In genomic region chr1:53561488-53562115, GRCh38 we compare ENCODE assay signal across 18 cellular contexts.
A peak's percentile ranks its signal among the peaks of the same experiment; 100 is the strongest.
DNase-seq lines count a peak whose midpoint lies in the region; ATAC-seq and TF ChIP-seq lines count a peak whose summit lies in the region.
"Had no signal": no experiment of that assay in that cellular context is flagged by ENCODE, and none has a peak within 500 bp of the region (broad histone marks: within the 10 kb centered on the region; RNA-seq: fewer than 3 reads in every experiment).

No MANE protein-coding gene starts in this region.

- H3K4me3 Mint-ChIP-seq in T-helper 2 cell treated with Interferon-gamma antibody and Interleukin-4, amounts not matched to agents 5 μg/mL and 100 μg/mL, for 36 hours: peak overlapping the region; percentile 64
- H3K4me3 Mint-ChIP-seq in CD8-positive, alpha-beta T cell: peak overlapping the region; percentile 50
- no peak overlapping the region for H3K4me3 Mint-ChIP-seq in WTC11
- no peak overlapping the region for H3K4me3 Mint-ChIP-seq in stimulated activated memory B cell treated with anti-CD40 and anti-IgM and Interleukin-4, amounts not matched to agents 10 μg/mL and 1 μg/mL and 100 μg/mL, for 72 hours
- H3K4me3 Mint-ChIP-seq: activated naive CD4-positive, alpha-beta T cell treated with anti-CD3 and anti-CD28 coated beads, Interleukin-2, amount 10 ng/mL, durations not matched to agents 7 days and 5 days; CD4-positive, CD25-positive, alpha-beta regulatory T cell had no signal

- no peak overlapping the region for H3K4me3 ChIP-seq in CD8-positive, alpha-beta T cell (ENCODE audit: low read depth, low read length)
- H3K4me3 ChIP-seq: colonic mucosa, prostate gland had no signal

- H3K27ac ChIP-seq in CD8-positive, alpha-beta T cell (ENCODE audit: low read depth, low read length): no peak overlapping the region
- H3K27ac ChIP-seq: colonic mucosa had no signal

- TF ChIP-seq CTCF in CD8-positive, alpha-beta T cell (IDR thresholded peaks at IDR 0.05): no peak
- TF ChIP-seq CTCF in WTC11 (IDR thresholded peaks at IDR 0.05): no peak

- H3K36me3 Mint-ChIP-seq in T-helper 2 cell treated with Interferon-gamma antibody and Interleukin-4, amounts not matched to agents 5 μg/mL and 100 μg/mL, for 36 hours (ENCODE audit: low read depth): no peaks in the 10 kb centered on the region
- no peaks in the 10 kb centered on the region for H3K36me3 Mint-ChIP-seq in CD8-positive, alpha-beta T cell
- peaks cover under 1% of the 10 kb centered on the region for H3K36me3 Mint-ChIP-seq in WTC11
- no peaks in the 10 kb centered on the region for H3K36me3 Mint-ChIP-seq in stimulated activated memory B cell treated with anti-CD40 and anti-IgM and Interleukin-4, amounts not matched to agents 10 μg/mL and 1 μg/mL and 100 μg/mL, for 72 hours
- H3K36me3 Mint-ChIP-seq: activated naive CD4-positive, alpha-beta T cell treated with anti-CD3 and anti-CD28 coated beads, Interleukin-2, amount 10 ng/mL, durations not matched to agents 7 days and 5 days; CD4-positive, CD25-positive, alpha-beta regulatory T cell; naive thymus-derived CD8-positive, alpha-beta T cell had no signal

- H3K9me3 ChIP-seq in CD8-positive, alpha-beta T cell (ENCODE audit: low read length): no peaks in the 10 kb centered on the region
- H3K9me3 ChIP-seq: colonic mucosa, prostate gland had no signal

- CTCF ChIA-PET in CD8-positive, alpha-beta T cell (lab: Charles Lee): no interaction called here
- CTCF ChIA-PET in WTC11 (lab: Charles Lee): interaction anchor here (1.1 to 1.5 kb wide), 3 partner anchors 20 to 75 kb away, joined by 3 to 6 read pairs (median 4); no protein-coding TSS in a partner anchor

- no peak overlapping the region for H3K27ac Mint-ChIP-seq in T-helper 2 cell treated with Interferon-gamma antibody and Interleukin-4, amounts not matched to agents 5 μg/mL and 100 μg/mL, for 36 hours
- no peak overlapping the region for H3K27ac Mint-ChIP-seq in CD8-positive, alpha-beta T cell
- H3K27ac Mint-ChIP-seq in WTC11: no peak overlapping the region
- no peak overlapping the region for H3K27ac Mint-ChIP-seq in stimulated activated memory B cell treated with anti-CD40 and anti-IgM and Interleukin-4, amounts not matched to agents 10 μg/mL and 1 μg/mL and 100 μg/mL, for 72 hours
- H3K27ac Mint-ChIP-seq: activated naive CD4-positive, alpha-beta T cell treated with anti-CD3 and anti-CD28 coated beads, Interleukin-2, amount 10 ng/mL, durations not matched to agents 7 days and 5 days; CD4-positive, CD25-positive, alpha-beta regulatory T cell had no signal

- H3K27me3 Mint-ChIP-seq in T-helper 2 cell treated with Interferon-gamma antibody and Interleukin-4, amounts not matched to agents 5 μg/mL and 100 μg/mL, for 36 hours (ENCODE audit: low read depth): peaks cover 33% of the 10 kb centered on the region
- H3K27me3 Mint-ChIP-seq in CD8-positive, alpha-beta T cell (ENCODE audit: low read depth): no peaks in the 10 kb centered on the region
- peaks cover 7% of the 10 kb centered on the region for H3K27me3 Mint-ChIP-seq in WTC11 (ENCODE audit: low read depth)
- H3K27me3 Mint-ChIP-seq in stimulated activated memory B cell treated with anti-CD40 and anti-IgM and Interleukin-4, amounts not matched to agents 10 μg/mL and 1 μg/mL and 100 μg/mL, for 72 hours: peaks cover 52% of the 10 kb centered on the region

- no peak for ATAC-seq in CD8-positive, alpha-beta T cell
- ATAC-seq in WTC11 (no peak), HG02610 (IDR thresholded peaks at IDR 0.05; ENCODE audit: unreplicated experiment) (no peak)
- no peak for ATAC-seq in stimulated activated memory B cell treated with anti-CD40 and anti-IgM and Interleukin-4, amounts not matched to agents 10 μg/mL and 1 μg/mL and 100 μg/mL, for 72 hours
- ATAC-seq: naive thymus-derived CD8-positive, alpha-beta T cell had no signal

- no peaks in the 10 kb centered on the region for H3K36me3 ChIP-seq in CD8-positive, alpha-beta T cell (ENCODE audit: insufficient read depth, low read length)
- H3K36me3 ChIP-seq: colonic mucosa, prostate gland had no signal

- H3K4me1 Mint-ChIP-seq in T-helper 2 cell treated with Interferon-gamma antibody and Interleukin-4, amounts not matched to agents 5 μg/mL and 100 μg/mL, for 36 hours (ENCODE audit: low read depth): peaks cover 17% of the 10 kb centered on the region
- H3K4me1 Mint-ChIP-seq in CD8-positive, alpha-beta T cell (ENCODE audit: low read depth): peaks cover 23% of the 10 kb centered on the region
- peaks cover 5% of the 10 kb centered on the region; the same call in 1 of the 2 replicates for H3K4me1 Mint-ChIP-seq in WTC11
- H3K4me1 Mint-ChIP-seq in stimulated activated memory B cell treated with anti-CD40 and anti-IgM and Interleukin-4, amounts not matched to agents 10 μg/mL and 1 μg/mL and 100 μg/mL, for 72 hours: no peaks in the 10 kb centered on the region

- no peaks in the 10 kb centered on the region for H3K4me1 ChIP-seq in CD8-positive, alpha-beta T cell (ENCODE audit: insufficient read depth, low read length)
- H3K4me1 ChIP-seq: colonic mucosa, prostate gland had no signal

- no peaks in the 10 kb centered on the region for H3K27me3 ChIP-seq in CD8-positive, alpha-beta T cell (ENCODE audit: insufficient read depth, low read length)
- H3K27me3 ChIP-seq: colonic mucosa had no signal

- intact Hi-C loops in CD8-positive, alpha-beta T cell (cut with DNase I, micrococcal nuclease): no loop called here
- intact Hi-C loops in posterior vena cava (cut with DNase I): no loop called here

- POLR2A ChIA-PET in CD8-positive, alpha-beta T cell (lab: Charles Lee): no interaction called here
- POLR2A ChIA-PET in WTC11 (lab: Charles Lee): interaction anchor here (1.1 kb wide), 1 partner anchor 8 kb away, joined by 3 read pairs; no protein-coding TSS in a partner anchor

- H3K9me3 Mint-ChIP-seq in T-helper 2 cell treated with Interferon-gamma antibody and Interleukin-4, amounts not matched to agents 5 μg/mL and 100 μg/mL, for 36 hours: no peaks in the 10 kb centered on the region
- peaks cover under 1% of the 10 kb centered on the region for H3K9me3 Mint-ChIP-seq in CD8-positive, alpha-beta T cell
- H3K9me3 Mint-ChIP-seq in WTC11: peaks cover 8% of the 10 kb centered on the region
- H3K9me3 Mint-ChIP-seq in stimulated activated memory B cell treated with anti-CD40 and anti-IgM and Interleukin-4, amounts not matched to agents 10 μg/mL and 1 μg/mL and 100 μg/mL, for 72 hours: peaks cover under 1% of the 10 kb centered on the region
- H3K9me3 Mint-ChIP-seq: activated naive CD4-positive, alpha-beta T cell treated with anti-CD3 and anti-CD28 coated beads, Interleukin-2, amount 10 ng/mL, durations not matched to agents 7 days and 5 days had no signal

- DNase-seq in T-helper 2 cell treated with Interferon-gamma antibody and Interleukin-4, amounts not matched to agents 5 μg/mL and 100 μg/mL, for 36 hours (ENCODE audit: low spot score): no peak
- DNase-seq in T-helper 2 cell (no peak), WTC11 (ENCODE audit: low spot score) (peak; percentile 4), posterior vena cava (ENCODE audit: low spot score) (peak; percentile 64), NOMO-1 treated with DMSO at 0.1 percent for 48 hours (lab: John Stamatoyannopoulos, UW; ENCODE audit: unreplicated experiment) (no peak)
- no peak for DNase-seq in CD8-positive, alpha-beta T cell
- DNase-seq: CD4-positive, CD25-positive, alpha-beta regulatory T cell; colonic mucosa; DMS79 treated with DMSO at 0.1 percent for 48 hours; hippocampal formation; Karpas-422; NCI-H1105 treated with DMSO at 0.1 percent for 48 hours; stimulated activated CD4-positive, alpha-beta T cell treated with anti-CD3 and anti-CD28 coated beads, Interleukin-12 subunit alpha, Interleukin-12 subunit beta, amount 100 ng/mL, for 4 hours had no signal

TF ChIP-seq in WTC11, 78 proteins besides CTCF, POLR2A, EP300 and RAD21 (continues in another document):
- TF ChIP-seq FOXP4 (CRISPR knock-in tag; IDR thresholded peaks at IDR 0.05): no peak
- no peak for TF ChIP-seq ZNF423 (CRISPR knock-in tag; IDR thresholded peaks at IDR 0.05)
- TF ChIP-seq KAT7 (CRISPR knock-in tag; IDR thresholded peaks at IDR 0.05; ENCODE audit: borderline replicate concordance): no peak
- no peak for TF ChIP-seq NR2C2 (CRISPR knock-in tag; IDR thresholded peaks at IDR 0.05)
- TF ChIP-seq, protein P1, sequence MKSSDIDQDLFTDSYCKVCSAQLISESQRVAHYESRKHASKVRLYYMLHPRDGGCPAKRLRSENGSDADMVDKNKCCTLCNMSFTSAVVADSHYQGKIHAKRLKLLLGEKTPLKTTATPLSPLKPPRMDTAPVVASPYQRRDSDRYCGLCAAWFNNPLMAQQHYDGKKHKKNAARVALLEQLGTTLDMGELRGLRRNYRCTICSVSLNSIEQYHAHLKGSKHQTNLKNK (CRISPR knock-in tag; IDR thresholded peaks at IDR 0.05): no peak
- no peak for TF ChIP-seq E2F1 (CRISPR knock-in tag; IDR thresholded peaks at IDR 0.05)
- no peak for TF ChIP-seq NR3C1 (CRISPR knock-in tag; conservative IDR thresholded peaks at IDR 0.05; ENCODE audit: low read depth)

Comparison
In these comparisons a context has a peak if more than half of its experiments do, and no peak if none do; other contexts are left out.
1. DNase-seq: peak in WTC11 (single experiment) and posterior vena cava (single experiment); none in T-helper 2 cell treated with Interferon-gamma antibody and Interleukin-4, amounts not matched to agents 5 μg/mL and 100 μg/mL, for 36 hours (single experiment), T-helper 2 cell (0 of 5), CD8-positive, alpha-beta T cell (0 of 7) and NOMO-1 treated with DMSO at 0.1 percent for 48 hours (single experiment).
2. H3K4me3 Mint-ChIP-seq: peak in T-helper 2 cell treated with Interferon-gamma antibody and Interleukin-4, amounts not matched to agents 5 μg/mL and 100 μg/mL, for 36 hours (single experiment) and CD8-positive, alpha-beta T cell (single experiment); none in WTC11 (single experiment) and stimulated activated memory B cell treated with anti-CD40 and anti-IgM and Interleukin-4, amounts not matched to agents 10 μg/mL and 1 μg/mL and 100 μg/mL, for 72 hours (single experiment).